8 cellular contexts compared by ENCODE assay signal in genomic region chr19:46783670-46784069, GRCh38. TPM values are rescaled to one million over a fixed set of nuclear protein-coding genes. Genes with fewer than 3 reads are reported as not detected.
DNase-seq lines count a peak whose midpoint lies in the region; ATAC-seq, FAIRE-seq and TF ChIP-seq lines count a peak whose summit lies in the region.

No MANE protein-coding gene starts in this region.

- POLR2A ChIA-PET in HEK293T (lab: Yijun Ruan, JAX), result interaction anchor here (1.5 to 3.8 kb wide), 4 partner anchors 16 to 58 kb away, joined by 3 to 20 read pairs (median 6); no protein-coding TSS in a partner anchor

- peaks cover 61% of the 10 kb centered on the region for H3K79me2 ChIP-seq in SU-DHL-6 (ENCODE audit: insufficient read depth, low read length)

- no peaks in the 10 kb centered on the region for H3K9me3 Mint-ChIP-seq in immature natural killer cell

- H3K9me2 ChIP-seq in SU-DHL-6 (replicated peaks; ENCODE audit: insufficient read depth, low read length), result no peaks in the 10 kb centered on the region

- peak overlapping the region; percentile 66 for H3K4me2 ChIP-seq in SU-DHL-6 (ENCODE audit: low read depth, low read length, poor library complexity, severe bottlenecking)

- peak overlapping the region in 5 of 6 donors; percentile 74 to 93 (median 91) for H3K27ac Mint-ChIP-seq in immature natural killer cell

- no peaks in the 10 kb centered on the region; the same call in 1 of the 2 replicates for H3K4me1 ChIP-seq in BE2C
- peaks cover 0 to 2% of the 10 kb centered on the region in 2 donors for H3K4me1 ChIP-seq in small intestine (ENCODE audit: control insufficient read depth in 2 of 2, insufficient read depth in 1 of 2, low read depth in 1 of 2, low read length in 1 of 2)

- peaks cover 55 to 64% of the 10 kb centered on the region in 2 donors for H3K4me1 Mint-ChIP-seq in immature natural killer cell

- peak overlapping the region; percentile 95 for H3K9ac ChIP-seq in SU-DHL-6 (ENCODE audit: low read length)

- DNase-seq in BE2C (no peak), HEK293T (ENCODE audit: extremely low spot score) (no peak), immature natural killer cell (no peak), small intestine (no peak), RCC 7860 (ENCODE audit: low spot score) (no peak)

- H3K27me3 ChIP-seq in BE2C (no peaks in the 10 kb centered on the region), SU-DHL-6 (ENCODE audit: low read length) (no peaks in the 10 kb centered on the region), small intestine (ENCODE audit: control insufficient read depth in 2 of 2, insufficient read depth in 2 of 2, low read length in 2 of 2) (no peaks in the 10 kb centered on the region)

- ATAC-seq in HG02588 (IDR thresholded peaks at IDR 0.05; ENCODE audit: unreplicated experiment), result no peak
- no peak for ATAC-seq in HG03280 (IDR thresholded peaks at IDR 0.05; ENCODE audit: unreplicated experiment)

- no peak for TF ChIP-seq CTCF in BE2C (IDR thresholded peaks at IDR 0.05; ENCODE audit: low read depth, low read length)
- TF ChIP-seq CTCF in SU-DHL-6 (IDR thresholded peaks at IDR 0.05; ENCODE audit: insufficient read depth, low read length, poor library complexity, severe bottlenecking), result no peak

- H3K4me3 Mint-ChIP-seq in immature natural killer cell, result peak overlapping the region in 3 of 5 donors; percentile 46 to 96 (median 92)

- CTCF ChIA-PET in HEK293T (lab: Yijun Ruan, JAX), result no interaction called here

- H3K27ac ChIP-seq in SU-DHL-6 (ENCODE audit: low read depth, low read length) (peak overlapping the region; percentile 94), small intestine (ENCODE audit: low read depth in 1 of 2, low read length in 1 of 2) (peak overlapping the region in 1 of 2 donors; percentile 77)

- FAIRE-seq in small intestine (lab: Jason Lieb, UNC) (no peak), RCC 7860 (lab: Jason Lieb, UNC) (no peak)

- WGBS in small intestine, 3 donors, result 73 to 89% (median 82%) methylated on average over 2 of the region's 2 CpGs

- peaks cover 3 to 9% (median 8%) of the 10 kb centered on the region in 3 donors for H3K36me3 Mint-ChIP-seq in immature natural killer cell

- H3K4me3 ChIP-seq in BE2C (ENCODE audit: low read depth, low read length), result peak overlapping the region; percentile 100
- H3K4me3 ChIP-seq in SU-DHL-6 (ENCODE audit: insufficient read depth, low read length, poor library complexity, severe bottlenecking), result no peak overlapping the region
- H3K4me3 ChIP-seq in small intestine (ENCODE audit: low read depth in 1 of 2, low read length in 2 of 2), result no peak overlapping the region

- peaks cover 24% of the 10 kb centered on the region for H3F3A ChIP-seq in SU-DHL-6 (ENCODE audit: insufficient read depth)

- no peaks in the 10 kb centered on the region; the same call in 1 of the 2 replicates for H4K20me1 ChIP-seq in SU-DHL-6 (ENCODE audit: low read depth, low read length)

- H3K9me3 ChIP-seq in BE2C, result no peaks in the 10 kb centered on the region
- H3K9me3 ChIP-seq in SU-DHL-6 (ENCODE audit: insufficient read depth, low read length), result no peaks in the 10 kb centered on the region
- H3K9me3 ChIP-seq in small intestine (ENCODE audit: control insufficient read depth, low read depth), result no peaks in the 10 kb centered on the region

- H3K27me3 Mint-ChIP-seq in immature natural killer cell (ENCODE audit: low read depth in 3 of 3), result peaks cover 0 to 6% (median 5%) of the 10 kb centered on the region in 3 donors

- H3K36me3 ChIP-seq in BE2C, result peaks cover 78% of the 10 kb centered on the region
- H3K36me3 ChIP-seq in SU-DHL-6 (ENCODE audit: low read length), result peaks cover 10% of the 10 kb centered on the region; the same call in 1 of the 2 replicates
- H3K36me3 ChIP-seq in small intestine (ENCODE audit: control insufficient read depth in 2 of 2, insufficient read depth in 2 of 2, low read length in 2 of 2), result peaks cover 0 to 18% of the 10 kb centered on the region in 2 donors

- H2AFZ ChIP-seq in SU-DHL-6 (ENCODE audit: low read depth, low read length, severe bottlenecking), result no peak overlapping the region

TF ChIP-seq in HEK293T, 16 proteins besides CTCF, POLR2A, EP300 and RAD21:
- TF ChIP-seq NFRKB (IDR thresholded peaks at IDR 0.05) (no peak), LEF1 (IDR thresholded peaks at IDR 0.05; ENCODE audit: borderline replicate concordance) (no peak), FOXA1 (IDR thresholded peaks at IDR 0.05) (no peak)
- TF ChIP-seq, protein P1, sequence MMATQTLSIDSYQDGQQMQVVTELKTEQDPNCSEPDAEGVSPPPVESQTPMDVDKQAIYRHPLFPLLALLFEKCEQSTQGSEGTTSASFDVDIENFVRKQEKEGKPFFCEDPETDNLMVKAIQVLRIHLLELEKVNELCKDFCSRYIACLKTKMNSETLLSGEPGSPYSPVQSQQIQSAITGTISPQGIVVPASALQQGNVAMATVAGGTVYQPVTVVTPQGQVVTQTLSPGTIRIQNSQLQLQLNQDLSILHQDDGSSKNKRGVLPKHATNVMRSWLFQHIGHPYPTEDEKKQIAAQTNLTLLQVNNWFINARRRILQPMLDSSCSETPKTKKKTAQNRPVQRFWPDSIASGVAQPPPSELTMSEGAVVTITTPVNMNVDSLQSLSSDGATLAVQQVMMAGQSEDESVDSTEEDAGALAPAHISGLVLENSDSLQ (IDR thresholded peaks at IDR 0.05), result peak; percentile 90
TF ChIP-seq in HEK293T: peak in this region for 1.

RNA-seq across cellular contexts. Expression of gene SLC1A5, which starts 4.7 kb away (rescaled TPM):
- 164 TPM for polyA plus RNA-seq in BE2C (2012; ENCODE audit: insufficient read depth, insufficient read length, low read depth)
- polyA plus RNA-seq in immature natural killer cell, result 10 to 100 TPM; 17.4 to 37.7 (median 32.6) TPM
- 100 to 1,000 TPM in 1 of 3 donors, 1 to 10 TPM in 2; 1.6 to 159 (median 7.0) TPM for polyA plus RNA-seq in small intestine

RNA-seq across cellular contexts. Expression of gene STRN4, which starts 37.4 kb away (rescaled TPM):
- 237 TPM for polyA plus RNA-seq in BE2C (2012; ENCODE audit: insufficient read depth, insufficient read length, low read depth)
- polyA plus RNA-seq in immature natural killer cell (10 to 100 TPM in 2 of 3 donors, 1 to 10 TPM in 1; 8.8 to 26.8 (median 10.8) TPM), small intestine (10 to 100 TPM; 44.6 to 51.6 (median 50.5) TPM)

RNA-seq across cellular contexts. Expression of gene FKRP, which starts 37.8 kb away (rescaled TPM):
- 29.4 TPM for polyA plus RNA-seq in BE2C (2012; ENCODE audit: insufficient read depth, insufficient read length, low read depth)
- polyA plus RNA-seq in immature natural killer cell (1 to 10 TPM in 2 of 3 donors, not detected in 1; 2.2 to 5.4 TPM), small intestine (1 to 10 TPM; 7.0 to 9.3 (median 8.3) TPM)
